ENCODE assay signal across 1 cellular context in the genomic region with DNA sequence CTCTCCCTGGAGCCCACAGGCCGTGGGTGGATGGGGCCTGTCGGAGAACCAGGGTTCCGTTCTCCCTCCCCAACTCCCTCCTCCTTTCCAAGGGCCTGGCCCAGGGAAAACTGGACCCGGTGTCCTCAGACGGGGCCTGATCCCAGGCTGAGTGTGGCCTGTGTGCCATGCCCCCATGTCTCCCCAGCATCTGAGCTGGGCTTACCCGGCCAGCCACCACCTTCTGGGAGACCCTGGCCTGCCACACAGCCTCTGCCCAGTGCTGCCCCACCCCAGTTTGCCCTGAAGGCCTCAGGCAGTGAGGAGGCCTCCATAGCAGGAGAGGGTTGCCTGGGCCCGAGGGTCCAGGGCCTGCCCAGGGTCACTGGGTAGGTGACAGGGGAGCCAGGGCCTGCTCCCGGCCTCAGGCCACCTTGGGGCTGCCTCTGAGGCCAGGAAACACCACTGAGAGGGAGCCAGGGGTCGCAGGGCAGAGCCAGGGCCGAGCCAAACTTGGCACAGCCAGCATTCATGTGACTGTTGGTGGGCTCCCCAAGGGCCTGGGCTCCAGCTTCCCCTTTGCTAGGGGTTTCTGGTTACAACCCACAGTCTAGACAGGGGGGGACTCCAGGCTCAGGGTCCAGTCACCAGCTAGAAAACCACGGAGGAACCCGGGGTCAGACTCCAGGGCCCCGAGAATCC.
TF ChIP-seq lines count a peak whose summit lies in the region.

No MANE protein-coding gene starts in this region.

TF ChIP-seq in K562, 482 proteins besides CTCF, POLR2A, EP300 and RAD21:
- TF ChIP-seq POLR2G (IDR thresholded peaks at IDR 0.05; ENCODE audit: low read depth, low read length) (peak; percentile 63), WHSC1 (IDR thresholded peaks at IDR 0.05; ENCODE audit: low read length) (no peak)
